In the genomic region with DNA sequence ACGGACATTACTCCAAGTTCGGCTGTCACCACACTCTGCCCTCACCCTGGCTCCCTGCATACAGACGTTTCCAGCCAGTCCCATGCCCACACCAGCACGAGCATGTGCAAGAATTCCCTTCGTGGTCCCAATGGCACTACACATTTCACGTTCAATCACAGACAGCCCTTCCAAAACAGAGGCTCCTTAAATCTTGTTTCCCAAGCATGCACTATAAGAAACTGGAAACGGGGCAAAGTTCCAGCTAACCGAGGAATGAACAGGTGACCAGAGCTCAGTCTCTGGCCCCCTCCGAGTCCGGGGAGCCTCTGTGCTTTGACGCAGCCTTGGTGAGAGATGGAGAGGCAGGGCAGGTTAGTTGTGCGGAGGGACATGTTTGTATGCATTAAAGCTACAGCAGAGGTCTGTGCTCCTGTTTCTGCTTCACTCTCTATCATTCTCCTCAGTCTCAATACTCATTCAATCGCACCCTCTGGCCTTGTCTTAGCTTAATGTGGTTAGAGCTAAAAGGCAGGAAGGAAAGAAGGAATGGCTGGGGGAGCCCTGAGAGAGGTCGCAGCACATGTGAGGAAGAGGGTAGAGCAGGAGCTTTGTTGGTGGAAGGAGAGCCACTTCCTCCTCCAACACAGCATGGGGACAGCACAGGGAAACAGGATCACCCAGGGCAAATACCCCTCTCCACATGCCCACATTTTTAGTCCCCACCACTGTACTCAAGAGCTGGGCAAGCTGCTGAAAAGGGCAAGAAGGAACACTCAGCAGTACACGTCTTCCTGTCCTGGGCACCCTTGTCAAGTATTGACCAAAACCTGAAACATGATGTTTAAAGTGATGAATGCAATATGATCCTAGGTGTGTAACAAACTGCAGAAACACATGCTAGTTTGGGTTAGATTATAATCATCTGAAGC, we compare ENCODE assay signal across 1 cellular context.
TF ChIP-seq lines count a peak whose summit lies in the region.

No MANE protein-coding gene starts in this region.

TF ChIP-seq in IMR-90, 13 proteins besides CTCF, POLR2A, EP300 and RAD21:
- TF ChIP-seq RFX5 (IDR thresholded peaks at IDR 0.05; ENCODE audit: low read depth, low read length) (no peak), CEBPB (IDR thresholded peaks at IDR 0.05; ENCODE audit: low read depth, low read length) (no peak), BHLHE40 (IDR thresholded peaks at IDR 0.05; ENCODE audit: low read depth, low read length) (no peak), MXI1 (IDR thresholded peaks at IDR 0.05; ENCODE audit: borderline replicate concordance, low read depth, low read length) (no peak), FOS (IDR thresholded peaks at IDR 0.05; ENCODE audit: low read depth, low read length) (no peak), NFE2L2 (IDR thresholded peaks at IDR 0.05; ENCODE audit: low read depth, low read length) (no peak), MAZ (IDR thresholded peaks at IDR 0.05; ENCODE audit: borderline replicate concordance, low read depth, low read length) (no peak), CHD1 (IDR thresholded peaks at IDR 0.05; ENCODE audit: low read depth, low read length) (no peak), SMC3 (IDR thresholded peaks at IDR 0.05; ENCODE audit: low read depth, low read length) (no peak), MAFK (IDR thresholded peaks at IDR 0.05; ENCODE audit: low read depth, low read length) (no peak), RCOR1 (IDR thresholded peaks at IDR 0.05; ENCODE audit: insufficient replicate concordance, low read length) (no peak)
- TF ChIP-seq, protein P1, sequence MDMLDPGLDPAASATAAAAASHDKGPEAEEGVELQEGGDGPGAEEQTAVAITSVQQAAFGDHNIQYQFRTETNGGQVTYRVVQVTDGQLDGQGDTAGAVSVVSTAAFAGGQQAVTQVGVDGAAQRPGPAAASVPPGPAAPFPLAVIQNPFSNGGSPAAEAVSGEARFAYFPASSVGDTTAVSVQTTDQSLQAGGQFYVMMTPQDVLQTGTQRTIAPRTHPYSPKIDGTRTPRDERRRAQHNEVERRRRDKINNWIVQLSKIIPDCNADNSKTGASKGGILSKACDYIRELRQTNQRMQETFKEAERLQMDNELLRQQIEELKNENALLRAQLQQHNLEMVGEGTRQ (IDR thresholded peaks at IDR 0.05; ENCODE audit: low read depth, low read length) = no peak
- TF ChIP-seq, protein P2, sequence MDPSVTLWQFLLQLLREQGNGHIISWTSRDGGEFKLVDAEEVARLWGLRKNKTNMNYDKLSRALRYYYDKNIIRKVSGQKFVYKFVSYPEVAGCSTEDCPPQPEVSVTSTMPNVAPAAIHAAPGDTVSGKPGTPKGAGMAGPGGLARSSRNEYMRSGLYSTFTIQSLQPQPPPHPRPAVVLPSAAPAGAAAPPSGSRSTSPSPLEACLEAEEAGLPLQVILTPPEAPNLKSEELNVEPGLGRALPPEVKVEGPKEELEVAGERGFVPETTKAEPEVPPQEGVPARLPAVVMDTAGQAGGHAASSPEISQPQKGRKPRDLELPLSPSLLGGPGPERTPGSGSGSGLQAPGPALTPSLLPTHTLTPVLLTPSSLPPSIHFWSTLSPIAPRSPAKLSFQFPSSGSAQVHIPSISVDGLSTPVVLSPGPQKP (IDR thresholded peaks at IDR 0.05; ENCODE audit: borderline replicate concordance, low read depth, low read length) = no peak
